Comparison of ENCODE assay signal across 12 cellular contexts in the genomic region with DNA sequence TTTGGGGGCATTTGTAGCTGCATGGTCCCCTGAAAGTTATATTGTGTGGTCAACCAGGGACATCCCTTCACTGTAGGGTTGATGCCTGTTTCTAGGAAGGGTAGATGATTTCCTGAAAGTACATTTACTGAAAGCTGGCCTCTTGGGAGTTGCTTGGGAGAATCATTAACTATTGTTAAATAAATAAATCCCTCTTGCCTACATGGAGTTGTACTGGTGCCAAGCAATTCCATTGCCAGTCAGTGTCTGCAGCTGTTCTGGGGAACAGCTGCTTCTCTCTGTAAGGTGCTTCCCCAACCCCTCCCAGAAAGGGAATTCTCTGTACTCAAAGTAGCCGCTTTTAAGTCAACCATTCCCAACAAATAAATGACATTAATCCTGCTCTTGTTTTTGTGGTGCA. TPM values are rescaled to one million over a fixed set of nuclear protein-coding genes. Genes with fewer than 3 reads are reported as not detected.
DNase-seq lines count a peak whose midpoint lies in the region; ATAC-seq and TF ChIP-seq lines count a peak whose summit lies in the region.
"Had no signal": no experiment of that assay in that cellular context is flagged by ENCODE, and none has a peak within 500 bp of the region (broad histone marks: within the 10 kb centered on the region; RNA-seq: fewer than 3 reads in every experiment).

No MANE protein-coding gene starts in this region.

- no peaks in the 10 kb centered on the region for H3K9me3 Mint-ChIP-seq in CD4-positive, alpha-beta memory T cell
- H3K9me3 Mint-ChIP-seq: activated CD4-positive, alpha-beta memory T cell treated with anti-CD3 and anti-CD28 coated beads for 36 hours had no signal

- peaks cover 4 to 31% (median 10%) of the 10 kb centered on the region in 4 donors for H3K4me1 Mint-ChIP-seq in CD4-positive, alpha-beta memory T cell

- no peak for ATAC-seq in GM18519 (IDR thresholded peaks at IDR 0.05; ENCODE audit: low FRiP score, unreplicated experiment)

- peak overlapping the region; percentile 94 for H2BK15ac ChIP-seq in mesendoderm (replicated peaks; ENCODE audit: low read depth)

- H3K36me3 ChIP-seq in CD4-positive, alpha-beta memory T cell (ENCODE audit: insufficient read depth, low read length) = no peaks in the 10 kb centered on the region
- H3K36me3 ChIP-seq in mesendoderm (ENCODE audit: control insufficient read depth, insufficient read depth, low read length) = no peaks in the 10 kb centered on the region
- H3K36me3 ChIP-seq: cardiac muscle cell had no signal

- no peak for DNase-seq in CD4-positive, alpha-beta memory T cell
- peak; percentile 53 for DNase-seq in NCI-H1105 (lab: John Stamatoyannopoulos, UW)
- peak; percentile 69 for DNase-seq in astrocyte of the spinal cord (ENCODE audit: low read depth, low spot score)
- DNase-seq in mesendoderm = no peak
- no peak for DNase-seq in HEK293T (ENCODE audit: extremely low spot score)
- DNase-seq in activated CD4-positive, alpha-beta T cell treated with anti-CD3 and anti-CD28 coated beads, Interleukin-2, amount 50 U/mL, for 4 hours = no peak
- DNase-seq in RWPE1 (ENCODE audit: low spot score) = no peak
- DNase-seq: activated CD4-positive, alpha-beta memory T cell treated with anti-CD3 and anti-CD28 coated beads for 36 hours; OCI-M1 had no signal

- peak overlapping the region; percentile 62 for H2BK5ac ChIP-seq in mesendoderm (ENCODE audit: low read length)

- H3K4ac ChIP-seq in mesendoderm (ENCODE audit: low read depth, low read length) = peak overlapping the region; percentile 45

- TF ChIP-seq CTCF in astrocyte of the spinal cord (IDR thresholded peaks at IDR 0.05; ENCODE audit: low read depth, low read length) = no peak
- no peak for TF ChIP-seq CTCF in RWPE1 (conservative IDR thresholded peaks at IDR 0.05; ENCODE audit: low read depth)

- peak overlapping the region; percentile 18 for H3K23ac ChIP-seq in mesendoderm (ENCODE audit: low read length)

- H2BK120ac ChIP-seq in mesendoderm (ENCODE audit: low read depth, low read length) = no peak overlapping the region

- no peak overlapping the region for H3K27ac Mint-ChIP-seq in CD4-positive, alpha-beta memory T cell
- H3K27ac Mint-ChIP-seq: activated CD4-positive, alpha-beta memory T cell treated with anti-CD3 and anti-CD28 coated beads for 36 hours had no signal

- H3K27me3 ChIP-seq in CD4-positive, alpha-beta memory T cell (ENCODE audit: insufficient read depth, low read length) = no peaks in the 10 kb centered on the region
- no peaks in the 10 kb centered on the region for H3K27me3 ChIP-seq in mesendoderm (ENCODE audit: insufficient read depth, low read length, poor library complexity)
- H3K27me3 ChIP-seq: cardiac muscle cell had no signal

- peaks cover 9 to 10% of the 10 kb centered on the region in 2 donors for H3K27me3 Mint-ChIP-seq in CD4-positive, alpha-beta memory T cell

- POLR2A ChIA-PET in CD4-positive, alpha-beta memory T cell (lab: Charles Lee; ENCODE audit: partially characterized antibody) = no interaction called here
- POLR2A ChIA-PET in HEK293T (lab: Yijun Ruan, JAX) (interaction anchor here (1.0 kb wide), 1 partner anchor 26 kb away, joined by 3 read pairs; no protein-coding TSS in a partner anchor), RWPE1 (lab: Yijun Ruan, JAX; ENCODE audit: low non-redundant PET) (no interaction called here)

- peak overlapping the region; percentile 97 for H2AK5ac ChIP-seq in mesendoderm (ENCODE audit: low read length)

- H3K4me3 ChIP-seq in CD4-positive, alpha-beta memory T cell (ENCODE audit: low read length in 2 of 2) = no peak overlapping the region
- H3K4me3 ChIP-seq in astrocyte of the spinal cord (ENCODE audit: low read depth, low read length) (no peak overlapping the region), mesendoderm (ENCODE audit: low read length) (no peak overlapping the region)
- H3K4me3 ChIP-seq: cardiac muscle cell had no signal

- no peaks in the 10 kb centered on the region for H3K9me3 ChIP-seq in CD4-positive, alpha-beta memory T cell (ENCODE audit: control insufficient read depth in 1 of 2, low read length in 2 of 2)

- H3K79me1 ChIP-seq in mesendoderm (ENCODE audit: low read length) = no peaks in the 10 kb centered on the region

- CTCF ChIA-PET in CD4-positive, alpha-beta memory T cell (lab: Charles Lee; ENCODE audit: partially characterized antibody) = no interaction called here
- CTCF ChIA-PET in HEK293T (lab: Yijun Ruan, JAX) = no interaction called here
- CTCF ChIA-PET in RWPE1 (lab: Yijun Ruan, JAX) = no interaction called here

- H3K18ac ChIP-seq in mesendoderm (ENCODE audit: low read length) = peak overlapping the region; percentile 94

- peak overlapping the region; percentile 20 to 62 (median 40) for H3K4me3 Mint-ChIP-seq in CD4-positive, alpha-beta memory T cell
- H3K4me3 Mint-ChIP-seq: activated CD4-positive, alpha-beta memory T cell treated with anti-CD3 and anti-CD28 coated beads for 36 hours had no signal

- no peak overlapping the region for H3K4me2 ChIP-seq in mesendoderm (ENCODE audit: low read length)

- peak overlapping the region; percentile 29 for H4K5ac ChIP-seq in mesendoderm (ENCODE audit: low read length)

- H3K36me3 Mint-ChIP-seq in CD4-positive, alpha-beta memory T cell = no peaks in the 10 kb centered on the region
- H3K36me3 Mint-ChIP-seq: activated CD4-positive, alpha-beta memory T cell treated with anti-CD3 and anti-CD28 coated beads for 36 hours had no signal

- peaks cover 5% of the 10 kb centered on the region for H3K4me1 ChIP-seq in CD4-positive, alpha-beta memory T cell (ENCODE audit: insufficient read depth, low read length)
- H3K4me1 ChIP-seq in mesendoderm (ENCODE audit: control insufficient read depth, low read depth, low read length) = peaks cover 30% of the 10 kb centered on the region

- H3K56ac ChIP-seq in mesendoderm (ENCODE audit: low read length) = peak overlapping the region; percentile 46

- in situ Hi-C loops in astrocyte of the spinal cord (cut with HindIII; ENCODE audit: low sequenced_read_pairs) = no loop called here

- H3K9ac ChIP-seq in mesendoderm (ENCODE audit: low read length) = no peak overlapping the region

- WGBS in mesendoderm (ENCODE audit: extremely low coverage, insufficient coverage, low lambda C conversion rate) = no CpG with 5 or more reads among the region's 1 CpG

- no peaks in the 10 kb centered on the region for H3K79me2 ChIP-seq in mesendoderm (ENCODE audit: control insufficient read depth, insufficient read depth, low read length)

- H4K8ac ChIP-seq in mesendoderm (ENCODE audit: low read depth, low read length) = no peak overlapping the region

- intact Hi-C loops in CD4-positive, alpha-beta memory T cell (cut with micrococcal nuclease) = loop anchor here (5.0 to 10.0 kb wide), 3 partner anchors 206 to 556 kb away; a partner anchor contains a TSS

- no peak overlapping the region for H3K27ac ChIP-seq in CD4-positive, alpha-beta memory T cell (ENCODE audit: low read depth, low read length)
- no peak overlapping the region for H3K27ac ChIP-seq in mesendoderm (ENCODE audit: low read depth, low read length)
- H3K27ac ChIP-seq in RWPE1 = no peak overlapping the region
- H3K27ac ChIP-seq: cardiac muscle cell had no signal

TF ChIP-seq in HEK293T, 16 proteins besides CTCF, POLR2A, EP300 and RAD21:
- TF ChIP-seq FOXA1 (IDR thresholded peaks at IDR 0.05) (no peak), HDGF (IDR thresholded peaks at IDR 0.05; ENCODE audit: borderline replicate concordance) (no peak), LEF1 (IDR thresholded peaks at IDR 0.05; ENCODE audit: borderline replicate concordance) (no peak), BHLHE40 (IDR thresholded peaks at IDR 0.05; ENCODE audit: borderline replicate concordance) (no peak), FOXM1 (IDR thresholded peaks at IDR 0.05; ENCODE audit: borderline replicate concordance) (no peak), NFRKB (IDR thresholded peaks at IDR 0.05) (no peak), TARDBP (IDR thresholded peaks at IDR 0.05) (no peak), FOXK2 (IDR thresholded peaks at IDR 0.05) (no peak), ELF4 (IDR thresholded peaks at IDR 0.05) (no peak), ARNT (IDR thresholded peaks at IDR 0.05) (no peak), SUZ12 (IDR thresholded peaks at IDR 0.05) (no peak), CTBP1 (IDR thresholded peaks at IDR 0.05; ENCODE audit: borderline replicate concordance) (no peak), ZNF384 (IDR thresholded peaks at IDR 0.05) (no peak), SP1 (IDR thresholded peaks at IDR 0.05) (no peak), L3MBTL2 (conservative IDR thresholded peaks at IDR 0.05) (no peak)
- TF ChIP-seq, protein P1, sequence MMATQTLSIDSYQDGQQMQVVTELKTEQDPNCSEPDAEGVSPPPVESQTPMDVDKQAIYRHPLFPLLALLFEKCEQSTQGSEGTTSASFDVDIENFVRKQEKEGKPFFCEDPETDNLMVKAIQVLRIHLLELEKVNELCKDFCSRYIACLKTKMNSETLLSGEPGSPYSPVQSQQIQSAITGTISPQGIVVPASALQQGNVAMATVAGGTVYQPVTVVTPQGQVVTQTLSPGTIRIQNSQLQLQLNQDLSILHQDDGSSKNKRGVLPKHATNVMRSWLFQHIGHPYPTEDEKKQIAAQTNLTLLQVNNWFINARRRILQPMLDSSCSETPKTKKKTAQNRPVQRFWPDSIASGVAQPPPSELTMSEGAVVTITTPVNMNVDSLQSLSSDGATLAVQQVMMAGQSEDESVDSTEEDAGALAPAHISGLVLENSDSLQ (IDR thresholded peaks at IDR 0.05) = no peak

RNA-seq across cellular contexts. Expression of a gene that starts 51.1 kb away (rescaled TPM):
- total RNA-seq in CD4-positive, alpha-beta memory T cell = not detected
- not detected for polyA plus RNA-seq in CD4-positive, alpha-beta memory T cell
- 2.5 TPM for polyA plus RNA-seq in mesendoderm (2013, experiment 1 of 2)
- 2.2 TPM for polyA plus RNA-seq in mesendoderm (2013, experiment 2 of 2)
- total RNA-seq: activated CD4-positive, alpha-beta memory T cell treated with anti-CD3 and anti-CD28 coated beads for 36 hours; cardiac muscle cell; Daoy had no signal
- polyA plus RNA-seq: cardiac muscle cell had no signal

Comparison
In these comparisons a context has a peak if more than half of its experiments do, and no peak if none do; other contexts are left out.
1. DNase-seq: peak in NCI-H1105 (single experiment) and astrocyte of the spinal cord (single experiment); none in CD4-positive, alpha-beta memory T cell (0 of 5), mesendoderm (single experiment), HEK293T (single experiment), activated CD4-positive, alpha-beta T cell treated with anti-CD3 and anti-CD28 coated beads, Interleukin-2, amount 50 U/mL, for 4 hours (0 of 2) and RWPE1 (single experiment).